Comparison of ENCODE assay signal across 16 cellular contexts in genomic region chr3:8767181-8767666, GRCh38. TPM values are rescaled to one million over a fixed set of nuclear protein-coding genes. Genes with fewer than 3 reads are reported as not detected.
DNase-seq lines count a peak whose midpoint lies in the region; ATAC-seq, FAIRE-seq and TF ChIP-seq lines count a peak whose summit lies in the region.
"Had no signal": no experiment of that assay in that cellular context is flagged by ENCODE, and none has a peak within 500 bp of the region (broad histone marks: within the 10 kb centered on the region; RNA-seq: fewer than 3 reads in every experiment).

No MANE protein-coding gene starts in this region.

- H4K8ac ChIP-seq in mesendoderm (ENCODE audit: low read depth, low read length): no peak overlapping the region

- DNase-seq in Caco-2 (no peak), endothelial cell of umbilical vein (ENCODE audit: low read depth, low spot score) (peak; percentile 7), osteoblast (ENCODE audit: insufficient read length, low spot score, missing footprints) (peak; percentile 65), mesendoderm (no peak)
- no peak for DNase-seq in activated naive CD8-positive, alpha-beta T cell treated with anti-CD3 and anti-CD28 coated beads for 36 hours
- no peak for DNase-seq in activated CD4-positive, alpha-beta T cell treated with anti-CD3 and anti-CD28 coated beads, Interleukin-2, amount 50 U/mL, for 4 hours
- DNase-seq: BE2C, cortex of kidney, occipital lobe had no signal

- ATAC-seq in HG02759 (IDR thresholded peaks at IDR 0.05; ENCODE audit: unreplicated experiment): no peak
- ATAC-seq: gastroesophageal sphincter had no signal

- peaks cover 9% of the 10 kb centered on the region; the same call in 1 of the 2 replicates for H3K4me1 ChIP-seq in Caco-2
- peaks cover 30% of the 10 kb centered on the region for H3K4me1 ChIP-seq in HUES48 (ENCODE audit: control insufficient read depth, insufficient read depth, low read length)
- peaks cover 16% of the 10 kb centered on the region for H3K4me1 ChIP-seq in endothelial cell of umbilical vein (ENCODE audit: control insufficient read depth, extremely low read depth, insufficient read depth, low read length)
- peaks cover 27% of the 10 kb centered on the region for H3K4me1 ChIP-seq in osteoblast (ENCODE audit: insufficient read depth, low read length)
- H3K4me1 ChIP-seq in mesendoderm (ENCODE audit: control insufficient read depth, low read depth, low read length): peaks cover 10% of the 10 kb centered on the region
- H3K4me1 ChIP-seq: BE2C had no signal

- H2AK5ac ChIP-seq in mesendoderm (ENCODE audit: low read length): no peak overlapping the region

- H4K20me1 ChIP-seq in endothelial cell of umbilical vein (replicated peaks; ENCODE audit: control insufficient read depth, extremely low read depth, insufficient read depth, low read length): no peaks in the 10 kb centered on the region
- peaks cover 11% of the 10 kb centered on the region for H4K20me1 ChIP-seq in osteoblast (ENCODE audit: insufficient read depth, low read length)

- H3K9ac ChIP-seq in HUES48 (ENCODE audit: low read depth, low read length): no peak overlapping the region
- H3K9ac ChIP-seq in endothelial cell of umbilical vein (replicated peaks; ENCODE audit: extremely low read depth, insufficient read depth, low read length): no peak overlapping the region
- no peak overlapping the region for H3K9ac ChIP-seq in mesendoderm (ENCODE audit: low read length)

- no peak overlapping the region for H2BK120ac ChIP-seq in mesendoderm (ENCODE audit: low read depth, low read length)

- TF ChIP-seq POLR2A in endothelial cell of umbilical vein (IDR thresholded peaks at IDR 0.05; ENCODE audit: low read depth, low read length): no peak

- dilution Hi-C loops in endothelial cell of umbilical vein (cut with MboI; ENCODE audit: extremely low pct_ligation_motif_present, low sequenced_read_pairs): no loop called here

- H3K27ac ChIP-seq in HUES48 (ENCODE audit: low read depth, low read length) (no peak overlapping the region), endothelial cell of umbilical vein (ENCODE audit: insufficient read depth, low read depth, low read length) (no peak overlapping the region), osteoblast (ENCODE audit: low read depth, low read length) (no peak overlapping the region), mesendoderm (ENCODE audit: low read depth, low read length) (no peak overlapping the region)
- H3K27ac ChIP-seq: gastroesophageal sphincter, PC-9 had no signal

- no peak overlapping the region for H2BK15ac ChIP-seq in mesendoderm (replicated peaks; ENCODE audit: low read depth)

- H3K18ac ChIP-seq in mesendoderm (ENCODE audit: low read length): no peak overlapping the region

- H4K5ac ChIP-seq in mesendoderm (ENCODE audit: low read length): no peak overlapping the region

- no peak overlapping the region for H3K4me2 ChIP-seq in endothelial cell of umbilical vein (ENCODE audit: insufficient read depth, low read length)
- peak overlapping the region; percentile 90 for H3K4me2 ChIP-seq in osteoblast (ENCODE audit: insufficient read depth, low read length)
- no peak overlapping the region for H3K4me2 ChIP-seq in mesendoderm (ENCODE audit: low read length)
- H3K4me2 ChIP-seq: PC-9 had no signal

- no peak overlapping the region for H2BK5ac ChIP-seq in mesendoderm (ENCODE audit: low read length)

- no peak for TF ChIP-seq CTCF in Caco-2 (IDR thresholded peaks at IDR 0.05; ENCODE audit: insufficient read depth in 1 of 2, low read depth in 1 of 2, low read length in 1 of 2, severe bottlenecking in 1 of 2, unreplicated experiment in 1 of 2)
- TF ChIP-seq CTCF in endothelial cell of umbilical vein (IDR thresholded peaks at IDR 0.05; ENCODE audit: extremely low read depth in 1 of 2, insufficient read depth in 1 of 2, low read depth in 1 of 2, low read length in 2 of 2): no peak
- TF ChIP-seq CTCF in osteoblast (IDR thresholded peaks at IDR 0.05; ENCODE audit: extremely low read depth, low read depth, low read length): no peak

- H3K9me3 Mint-ChIP-seq in Caco-2 (ENCODE audit: unreplicated experiment): no peaks in the 10 kb centered on the region
- no peaks in the 10 kb centered on the region for H3K9me3 Mint-ChIP-seq in activated naive CD8-positive, alpha-beta T cell treated with anti-CD3 and anti-CD28 coated beads for 36 hours
- H3K9me3 Mint-ChIP-seq: activated naive CD4-positive, alpha-beta T cell treated with anti-CD3 and anti-CD28 coated beads, Interleukin-2, amount 50 U/mL, for 24 hours had no signal

- peaks cover 6% of the 10 kb centered on the region for H3K36me3 Mint-ChIP-seq in Caco-2 (ENCODE audit: insufficient read depth, unreplicated experiment)
- H3K36me3 Mint-ChIP-seq in activated naive CD8-positive, alpha-beta T cell treated with anti-CD3 and anti-CD28 coated beads for 36 hours: no peaks in the 10 kb centered on the region
- H3K36me3 Mint-ChIP-seq: activated naive CD4-positive, alpha-beta T cell treated with anti-CD3 and anti-CD28 coated beads, Interleukin-2, amount 50 U/mL, for 24 hours had no signal

- H3K27ac Mint-ChIP-seq in Caco-2 (ENCODE audit: unreplicated experiment): no peak overlapping the region
- no peak overlapping the region for H3K27ac Mint-ChIP-seq in activated naive CD8-positive, alpha-beta T cell treated with anti-CD3 and anti-CD28 coated beads for 36 hours
- H3K27ac Mint-ChIP-seq: activated CD8-positive, alpha-beta T cell treated with anti-CD3 and anti-CD28 coated beads, Interleukin-2, amount 10 ng/mL, durations not matched to agents 7 days and 5 days; activated naive CD4-positive, alpha-beta T cell treated with anti-CD3 and anti-CD28 coated beads, Interleukin-2, amount 50 U/mL, for 24 hours had no signal

- peaks cover 8% of the 10 kb centered on the region for H3K27me3 Mint-ChIP-seq in Caco-2 (ENCODE audit: insufficient read depth, unreplicated experiment)
- peaks cover 56% of the 10 kb centered on the region for H3K27me3 Mint-ChIP-seq in activated naive CD8-positive, alpha-beta T cell treated with anti-CD3 and anti-CD28 coated beads for 36 hours

- H2AFZ ChIP-seq in endothelial cell of umbilical vein (ENCODE audit: low read depth, low read length) (no peak overlapping the region), osteoblast (ENCODE audit: low read length) (no peak overlapping the region)
- H2AFZ ChIP-seq: PC-9 had no signal

- CTCF ChIA-PET in Caco-2 (lab: Charles Lee) (no interaction called here), endothelial cell of umbilical vein (lab: Charles Lee) (no interaction called here)

- no peak overlapping the region for H3K4ac ChIP-seq in mesendoderm (ENCODE audit: low read depth, low read length)

- no peaks in the 10 kb centered on the region for H3K9me1 ChIP-seq in endothelial cell of umbilical vein (replicated peaks; ENCODE audit: control insufficient read depth, extremely low read depth, insufficient read depth, low read length)

- intact Hi-C loops in Caco-2 (cut with micrococcal nuclease; ENCODE audit: unreplicated experiment): loop anchor here (1.0 to 10.0 kb wide), 5 partner anchors 85 to 322 kb away; no protein-coding TSS in a partner anchor
- intact Hi-C loops in endothelial cell of umbilical vein (cut with micrococcal nuclease): loop anchor here (5.0 kb wide), 1 partner anchor 105 kb away; no protein-coding TSS in a partner anchor

- H3K4me1 Mint-ChIP-seq in Caco-2 (ENCODE audit: low read depth, unreplicated experiment): peaks cover 6% of the 10 kb centered on the region
- peaks cover 14% of the 10 kb centered on the region for H3K4me1 Mint-ChIP-seq in activated naive CD8-positive, alpha-beta T cell treated with anti-CD3 and anti-CD28 coated beads for 36 hours

- H3K36me3 ChIP-seq in Caco-2 (ENCODE audit: control insufficient read depth, insufficient read depth, low read length) (no peaks in the 10 kb centered on the region), HUES48 (ENCODE audit: control insufficient read depth, insufficient read depth, low read length) (no peaks in the 10 kb centered on the region), endothelial cell of umbilical vein (ENCODE audit: control insufficient read depth in 2 of 2, extremely low read depth in 1 of 2, insufficient read depth in 2 of 2, low read length in 2 of 2) (no peaks in the 10 kb centered on the region), osteoblast (ENCODE audit: insufficient read depth, low read length) (peaks cover 3% of the 10 kb centered on the region), mesendoderm (ENCODE audit: control insufficient read depth, insufficient read depth, low read length) (no peaks in the 10 kb centered on the region)
- H3K36me3 ChIP-seq: BE2C, gastroesophageal sphincter had no signal

- H3K9me3 ChIP-seq in Caco-2 (no peaks in the 10 kb centered on the region), HUES48 (ENCODE audit: control insufficient read depth, insufficient read depth, low read length) (no peaks in the 10 kb centered on the region), endothelial cell of umbilical vein (replicated peaks; ENCODE audit: control insufficient read depth, insufficient read depth, low read length) (no peaks in the 10 kb centered on the region), osteoblast (ENCODE audit: low read depth, low read length) (no peaks in the 10 kb centered on the region)
- H3K9me3 ChIP-seq: BE2C, gastroesophageal sphincter had no signal

- FAIRE-seq in endothelial cell of umbilical vein (lab: Jason Lieb, UNC): no peak

- H3K56ac ChIP-seq in mesendoderm (ENCODE audit: low read length): no peak overlapping the region

- H3K4me3 Mint-ChIP-seq in Caco-2 (ENCODE audit: unreplicated experiment): peak overlapping the region; percentile 71
- no peak overlapping the region for H3K4me3 Mint-ChIP-seq in activated naive CD8-positive, alpha-beta T cell treated with anti-CD3 and anti-CD28 coated beads for 36 hours
- H3K4me3 Mint-ChIP-seq: activated CD8-positive, alpha-beta T cell treated with anti-CD3 and anti-CD28 coated beads, Interleukin-2, amount 10 ng/mL, durations not matched to agents 7 days and 5 days; activated naive CD4-positive, alpha-beta T cell treated with anti-CD3 and anti-CD28 coated beads, Interleukin-2, amount 50 U/mL, for 24 hours had no signal

- POLR2A ChIA-PET in Caco-2 (lab: Charles Lee): no interaction called here
- POLR2A ChIA-PET in endothelial cell of umbilical vein (lab: Charles Lee): no interaction called here

- no peak overlapping the region for H3K23ac ChIP-seq in mesendoderm (ENCODE audit: low read length)

- H3K79me2 ChIP-seq in endothelial cell of umbilical vein (ENCODE audit: control insufficient read depth, insufficient read depth, low read length) (no peaks in the 10 kb centered on the region), osteoblast (ENCODE audit: insufficient read depth, low read length) (peaks cover 12% of the 10 kb centered on the region), mesendoderm (ENCODE audit: control insufficient read depth, insufficient read depth, low read length) (no peaks in the 10 kb centered on the region)

- no peaks in the 10 kb centered on the region for H3K79me1 ChIP-seq in mesendoderm (ENCODE audit: low read length)

- no CpG with 5 or more reads among the region's 37 CpGs for WGBS in mesendoderm (ENCODE audit: extremely low coverage, insufficient coverage, low lambda C conversion rate)

- BruUV-seq in Caco-2 (replicated peaks; lab: Mats Ljungman, UMichigan): no TSS peak
- no TSS peak for BruUV-seq in endothelial cell of umbilical vein (replicated peaks; lab: Mats Ljungman, UMichigan)

- H3K27me3 ChIP-seq in Caco-2 (replicated peaks; ENCODE audit: control insufficient read depth, insufficient read depth, low read length) (no peaks in the 10 kb centered on the region; the same call in 1 of the 2 replicates), HUES48 (ENCODE audit: control insufficient read depth, insufficient read depth, low read length) (peaks cover 63% of the 10 kb centered on the region), endothelial cell of umbilical vein (ENCODE audit: control insufficient read depth in 2 of 2, insufficient read depth in 2 of 2, low read length in 2 of 2) (peaks cover 24 to 28% of the 10 kb centered on the region in 2 experiments), osteoblast (ENCODE audit: insufficient read depth, low read length) (peaks cover 22% of the 10 kb centered on the region), mesendoderm (ENCODE audit: insufficient read depth, low read length, poor library complexity) (peaks cover 10% of the 10 kb centered on the region)
- H3K27me3 ChIP-seq: BE2C had no signal

- H3K4me3 ChIP-seq in Caco-2 (ENCODE audit: low read depth, low read length) (peak overlapping the region; percentile 36), HUES48 (ENCODE audit: low read depth, low read length) (peak overlapping the region; percentile 54; the same call in 1 of the 2 replicates), endothelial cell of umbilical vein (replicated peaks in 1 of 3; ENCODE audit: insufficient read depth in 1 of 3, low read depth in 1 of 3, low read length in 3 of 3) (no peak overlapping the region), osteoblast (ENCODE audit: insufficient read depth, low read length) (peak overlapping the region; percentile 79), mesendoderm (ENCODE audit: low read length) (no peak overlapping the region)
- H3K4me3 ChIP-seq: PC-9 had no signal

RNA-seq across cellular contexts. Expression of gene OXTR, which starts 2.2 kb away (rescaled TPM):
- total RNA-seq in Caco-2 (2022) (3.9 and 4.6 TPM in 2 replicates), endothelial cell of umbilical vein (0.40 and 0.67 TPM in 2 replicates), osteoblast (2.5 and 6.2 TPM in 2 replicates)
- polyA plus RNA-seq in endothelial cell of umbilical vein: 0.08 and 0.12 TPM in 2 replicates
- polyA plus RNA-seq in endothelial cell of umbilical vein (2011; cell fraction: cytosol; rRNA removed): 0.06 and 0.10 TPM in 2 replicates
- polyA plus RNA-seq in endothelial cell of umbilical vein (2011; cell fraction: nucleus; rRNA removed): 0.71 and 0.86 TPM in 2 replicates
- 0.15 TPM in 1 of 2 replicates, not detected in the other for polyA plus RNA-seq in endothelial cell of umbilical vein (2012)
- polyA minus RNA-seq in endothelial cell of umbilical vein: 0.11 and 0.19 TPM in 2 replicates
- polyA minus RNA-seq in endothelial cell of umbilical vein (2011; cell fraction: cytosol; rRNA and poly(A)+ RNA removed): 2.4 TPM
- polyA minus RNA-seq in endothelial cell of umbilical vein (2011; cell fraction: nucleus; rRNA and poly(A)+ RNA removed): 0.43 and 0.82 TPM in 2 replicates
- polyA plus RNA-seq in mesendoderm (2013, experiment 1 of 2): 1.2 TPM
- polyA plus RNA-seq in mesendoderm (2013, experiment 2 of 2): 1.3 TPM
- total RNA-seq in activated naive CD8-positive, alpha-beta T cell treated with anti-CD3 and anti-CD28 coated beads for 36 hours: under 1 TPM; 0.60 to 0.70 TPM

RNA-seq across cellular contexts. Expression of gene CAV3, which starts 33.6 kb away (rescaled TPM):
- total RNA-seq in Caco-2 (2022): not detected in 2 replicates
- not detected in 2 replicates for total RNA-seq in endothelial cell of umbilical vein
- polyA plus RNA-seq in endothelial cell of umbilical vein: not detected in 2 replicates
- polyA plus RNA-seq in endothelial cell of umbilical vein (2011; cell fraction: cytosol; rRNA removed): not detected in 2 replicates
- polyA plus RNA-seq in endothelial cell of umbilical vein (2011; cell fraction: nucleus; rRNA removed): not detected in 2 replicates
- polyA plus RNA-seq in endothelial cell of umbilical vein (2012): not detected in 2 replicates
- not detected in 2 replicates for polyA minus RNA-seq in endothelial cell of umbilical vein
- not detected for polyA minus RNA-seq in endothelial cell of umbilical vein (2011; cell fraction: cytosol; rRNA and poly(A)+ RNA removed)
- polyA minus RNA-seq in endothelial cell of umbilical vein (2011; cell fraction: nucleus; rRNA and poly(A)+ RNA removed): not detected in 2 replicates
- not detected in 2 replicates for total RNA-seq in osteoblast
- polyA plus RNA-seq in mesendoderm (2013, experiment 1 of 2): not detected
- polyA plus RNA-seq in mesendoderm (2013, experiment 2 of 2): not detected
- total RNA-seq in activated naive CD8-positive, alpha-beta T cell treated with anti-CD3 and anti-CD28 coated beads for 36 hours: not detected
- total RNA-seq: activated CD8-positive, alpha-beta T cell treated with anti-CD3 and anti-CD28 coated beads, Interleukin-2, amount 10 ng/mL, durations not matched to agents 7 days and 5 days; gastroesophageal sphincter; occipital lobe; T-helper 1 cell treated with Interleukin-12 subunit alpha and Interleukin-12 subunit beta and Interleukin-4 antibody, amounts not matched to agents 30 ng/mL and 1 ng/mL, for 36 hours had no signal

Comparison
In these comparisons a context has a peak if more than half of its experiments do, and no peak if none do; other contexts are left out.
1. DNase-seq: peak in endothelial cell of umbilical vein (single experiment) and osteoblast (single experiment); none in Caco-2 (0 of 2), mesendoderm (single experiment), activated naive CD8-positive, alpha-beta T cell treated with anti-CD3 and anti-CD28 coated beads for 36 hours (single experiment) and activated CD4-positive, alpha-beta T cell treated with anti-CD3 and anti-CD28 coated beads, Interleukin-2, amount 50 U/mL, for 4 hours (0 of 2).
2. H3K4me3 ChIP-seq: peak in Caco-2 (single experiment), HUES48 (single experiment) and osteoblast (single experiment); none in endothelial cell of umbilical vein (0 of 3) and mesendoderm (single experiment).